ENCODE assay signal across 2 cellular contexts in the genomic region with DNA sequence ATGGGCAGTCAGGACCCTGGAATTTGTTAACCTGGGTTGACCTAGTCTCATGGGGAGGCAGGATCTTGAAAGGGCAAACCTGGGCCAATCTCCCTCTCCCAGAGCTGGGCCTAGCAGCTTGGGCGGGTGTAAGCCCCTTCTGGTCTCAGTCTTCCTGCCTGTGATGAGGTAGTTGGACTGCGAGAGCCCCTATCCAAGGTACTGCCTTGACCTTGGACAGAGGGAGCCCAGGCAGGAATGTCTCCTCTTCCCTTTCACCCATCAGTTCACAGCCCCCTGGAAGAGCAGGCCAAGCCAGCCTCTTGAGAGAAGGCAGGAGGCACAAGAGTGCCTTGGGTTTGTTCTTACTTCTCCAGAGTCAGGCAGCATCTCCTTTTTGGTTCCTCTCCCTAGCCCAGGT.
TF ChIP-seq lines count a peak whose summit lies in the region.

No MANE protein-coding gene starts in this region.

TF ChIP-seq in HepG2, 621 proteins besides CTCF, POLR2A, EP300 and RAD21:
- TF ChIP-seq ZNF264 (CRISPR knock-in tag; IDR thresholded peaks at IDR 0.05) (no peak), ZFP1 (CRISPR knock-in tag; IDR thresholded peaks at IDR 0.05) (no peak), ZNF550 (CRISPR knock-in tag; IDR thresholded peaks at IDR 0.05; ENCODE audit: borderline replicate concordance) (no peak), ZNF782 (CRISPR knock-in tag; IDR thresholded peaks at IDR 0.05; ENCODE audit: borderline replicate concordance) (no peak), ZNF256 (CRISPR knock-in tag; conservative IDR thresholded peaks at IDR 0.05) (no peak), ZNF567 (CRISPR knock-in tag; IDR thresholded peaks at IDR 0.05; ENCODE audit: borderline replicate concordance) (no peak), HNRNPL (IDR thresholded peaks at IDR 0.05; ENCODE audit: low read depth, low read length) (no peak)
- TF ChIP-seq, protein P1, sequence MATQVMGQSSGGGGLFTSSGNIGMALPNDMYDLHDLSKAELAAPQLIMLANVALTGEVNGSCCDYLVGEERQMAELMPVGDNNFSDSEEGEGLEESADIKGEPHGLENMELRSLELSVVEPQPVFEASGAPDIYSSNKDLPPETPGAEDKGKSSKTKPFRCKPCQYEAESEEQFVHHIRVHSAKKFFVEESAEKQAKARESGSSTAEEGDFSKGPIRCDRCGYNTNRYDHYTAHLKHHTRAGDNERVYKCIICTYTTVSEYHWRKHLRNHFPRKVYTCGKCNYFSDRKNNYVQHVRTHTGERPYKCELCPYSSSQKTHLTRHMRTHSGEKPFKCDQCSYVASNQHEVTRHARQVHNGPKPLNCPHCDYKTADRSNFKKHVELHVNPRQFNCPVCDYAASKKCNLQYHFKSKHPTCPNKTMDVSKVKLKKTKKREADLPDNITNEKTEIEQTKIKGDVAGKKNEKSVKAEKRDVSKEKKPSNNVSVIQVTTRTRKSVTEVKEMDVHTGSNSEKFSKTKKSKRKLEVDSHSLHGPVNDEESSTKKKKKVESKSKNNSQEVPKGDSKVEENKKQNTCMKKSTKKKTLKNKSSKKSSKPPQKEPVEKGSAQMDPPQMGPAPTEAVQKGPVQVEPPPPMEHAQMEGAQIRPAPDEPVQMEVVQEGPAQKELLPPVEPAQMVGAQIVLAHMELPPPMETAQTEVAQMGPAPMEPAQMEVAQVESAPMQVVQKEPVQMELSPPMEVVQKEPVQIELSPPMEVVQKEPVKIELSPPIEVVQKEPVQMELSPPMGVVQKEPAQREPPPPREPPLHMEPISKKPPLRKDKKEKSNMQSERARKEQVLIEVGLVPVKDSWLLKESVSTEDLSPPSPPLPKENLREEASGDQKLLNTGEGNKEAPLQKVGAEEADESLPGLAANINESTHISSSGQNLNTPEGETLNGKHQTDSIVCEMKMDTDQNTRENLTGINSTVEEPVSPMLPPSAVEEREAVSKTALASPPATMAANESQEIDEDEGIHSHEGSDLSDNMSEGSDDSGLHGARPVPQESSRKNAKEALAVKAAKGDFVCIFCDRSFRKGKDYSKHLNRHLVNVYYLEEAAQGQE (IDR thresholded peaks at IDR 0.05; ENCODE audit: borderline replicate concordance in 1 of 2, low read depth in 1 of 2, low read length in 2 of 2), result peak; percentile 4 to 48; a peak in 3 of 4 replicates
- TF ChIP-seq, protein P2, sequence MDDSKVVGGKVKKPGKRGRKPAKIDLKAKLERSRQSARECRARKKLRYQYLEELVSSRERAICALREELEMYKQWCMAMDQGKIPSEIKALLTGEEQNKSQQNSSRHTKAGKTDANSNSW (CRISPR knock-in tag; IDR thresholded peaks at IDR 0.05; ENCODE audit: borderline replicate concordance), result no peak

TF ChIP-seq in PFSK-1, 5 proteins besides CTCF, POLR2A, EP300 and RAD21:
- TF ChIP-seq POLR2AphosphoS5 (IDR thresholded peaks at IDR 0.05; ENCODE audit: low read depth, low read length), result no peak
- TF ChIP-seq, protein P1 (IDR thresholded peaks at IDR 0.05; ENCODE audit: insufficient read depth in 1 of 2, low read depth in 2 of 2, low read length in 2 of 2), result peak; percentile 16 to 80; a peak in 2 of 4 replicates
